In the genomic region with DNA sequence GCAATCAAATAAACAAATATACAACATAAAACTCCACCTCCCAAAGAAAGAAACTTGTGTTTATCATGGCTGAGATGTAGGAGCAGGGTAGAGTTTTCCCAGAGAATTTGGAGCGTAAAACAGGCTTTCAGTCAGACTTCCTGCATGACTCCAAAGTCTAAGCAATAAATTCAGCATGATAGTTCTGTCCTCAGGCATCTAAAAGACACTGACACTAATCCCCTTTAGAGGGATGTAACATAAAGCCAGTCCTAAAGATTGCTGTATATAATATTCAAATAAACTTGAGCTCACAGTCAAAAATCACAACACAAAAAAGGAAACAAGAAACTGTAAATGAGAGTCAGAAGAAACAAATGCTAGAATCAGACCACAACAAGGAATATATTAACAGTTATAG, we compare ENCODE assay signal across 19 cellular contexts.
A peak's percentile ranks its signal among the peaks of the same experiment; 100 is the strongest.
DNase-seq lines count a peak whose midpoint lies in the region; ATAC-seq, FAIRE-seq and TF ChIP-seq lines count a peak whose summit lies in the region.
"Had no signal": no experiment of that assay in that cellular context is flagged by ENCODE, and none has a peak within 500 bp of the region (broad histone marks: within the 10 kb centered on the region; RNA-seq: fewer than 3 reads in every experiment).

No MANE protein-coding gene starts in this region.

- H3K9ac ChIP-seq in neural progenitor cell = no peak overlapping the region

- intact Hi-C loops in activated CD4-positive, alpha-beta memory T cell treated with anti-CD3 and anti-CD28 coated beads for 36 hours (cut with micrococcal nuclease) = no loop called here

- POLR2A ChIA-PET in activated CD4-positive, alpha-beta memory T cell treated with anti-CD3 and anti-CD28 coated beads for 36 hours (lab: Charles Lee) = no interaction called here

- H3K27me3 ChIP-seq in neural progenitor cell = no peaks in the 10 kb centered on the region

- no peak overlapping the region for H3K27ac ChIP-seq in neural progenitor cell

- peaks cover 14% of the 10 kb centered on the region for H3K4me1 Mint-ChIP-seq in neural progenitor cell
- H3K4me1 Mint-ChIP-seq in activated CD4-positive, alpha-beta memory T cell treated with anti-CD3 and anti-CD28 coated beads for 36 hours (ENCODE audit: low read depth) = no peaks in the 10 kb centered on the region
- H3K4me1 Mint-ChIP-seq: B cell had no signal

- no peaks in the 10 kb centered on the region for H3K9me3 ChIP-seq in neural progenitor cell (ENCODE audit: low read depth)

- no peaks in the 10 kb centered on the region for H3K79me2 ChIP-seq in neural progenitor cell (ENCODE audit: low read depth)

- no peaks in the 10 kb centered on the region for H3K9me3 Mint-ChIP-seq in neural progenitor cell
- no peaks in the 10 kb centered on the region for H3K9me3 Mint-ChIP-seq in activated CD4-positive, alpha-beta memory T cell treated with anti-CD3 and anti-CD28 coated beads for 36 hours

- no peak for DNase-seq in D721Med (ENCODE audit: insufficient read length, low spot score)
- DNase-seq in NCI-H82 treated with DMSO at 0.1 percent for 48 hours (lab: John Stamatoyannopoulos, UW; ENCODE audit: unreplicated experiment) = peak; percentile 4
- peak; percentile 1 for DNase-seq in foreskin melanocyte
- no peak for DNase-seq in neural progenitor cell (ENCODE audit: low spot score)
- DNase-seq in activated CD4-positive, alpha-beta memory T cell treated with anti-CD3 and anti-CD28 coated beads for 36 hours = no peak
- DNase-seq in AG08396 (ENCODE audit: low spot score) = no peak
- DNase-seq: 8988T; ACHN; C1 segment of cervical spinal cord; CD4-positive, alpha-beta T cell; DMS153; DND-41; GDM1; IMR-90 had no signal

- no peak overlapping the region for H3K4me3 Mint-ChIP-seq in neural progenitor cell
- H3K4me3 Mint-ChIP-seq in activated CD4-positive, alpha-beta memory T cell treated with anti-CD3 and anti-CD28 coated beads for 36 hours = no peak overlapping the region
- H3K4me3 Mint-ChIP-seq: B cell; CD4-positive, alpha-beta T cell had no signal

- H3K4me3 ChIP-seq in neural progenitor cell = no peak overlapping the region

- ATAC-seq in GM21515 (IDR thresholded peaks at IDR 0.05; ENCODE audit: unreplicated experiment) (no peak), HG02763 (IDR thresholded peaks at IDR 0.05; ENCODE audit: unreplicated experiment) (no peak)
- ATAC-seq: HCT116 had no signal

- H3K27me3 Mint-ChIP-seq in neural progenitor cell (ENCODE audit: insufficient read depth, low read depth) = no peaks in the 10 kb centered on the region
- H3K27me3 Mint-ChIP-seq in activated CD4-positive, alpha-beta memory T cell treated with anti-CD3 and anti-CD28 coated beads for 36 hours = no peaks in the 10 kb centered on the region
- H3K27me3 Mint-ChIP-seq: B cell; CD4-positive, alpha-beta T cell had no signal

- H3K36me3 Mint-ChIP-seq in neural progenitor cell = no peaks in the 10 kb centered on the region
- no peaks in the 10 kb centered on the region for H3K36me3 Mint-ChIP-seq in activated CD4-positive, alpha-beta memory T cell treated with anti-CD3 and anti-CD28 coated beads for 36 hours

- H3K27ac Mint-ChIP-seq in neural progenitor cell = peak overlapping the region; percentile 21
- H3K27ac Mint-ChIP-seq in activated CD4-positive, alpha-beta memory T cell treated with anti-CD3 and anti-CD28 coated beads for 36 hours = no peak overlapping the region
- H3K27ac Mint-ChIP-seq: B cell; CD4-positive, alpha-beta T cell had no signal

- TF ChIP-seq CTCF in D721Med (IDR thresholded peaks at IDR 0.05; ENCODE audit: insufficient read depth, missing control alignments) = no peak
- TF ChIP-seq CTCF in neural progenitor cell (IDR thresholded peaks at IDR 0.05) = no peak

- no peaks in the 10 kb centered on the region for H4K20me1 ChIP-seq in neural progenitor cell (ENCODE audit: low read depth)

- peak overlapping the region; percentile 32 for H2AFZ ChIP-seq in neural progenitor cell (replicated peaks)

- H3F3A ChIP-seq in neural progenitor cell (ENCODE audit: low read depth) = no peaks in the 10 kb centered on the region

- CTCF ChIA-PET in activated CD4-positive, alpha-beta memory T cell treated with anti-CD3 and anti-CD28 coated beads for 36 hours (lab: Charles Lee) = no interaction called here

- peak; percentile 68 for FAIRE-seq in D721Med (lab: Jason Lieb, UNC)
- FAIRE-seq: GM12892 had no signal

- no peaks in the 10 kb centered on the region for H3K36me3 ChIP-seq in neural progenitor cell

- no peak overlapping the region for H3K4me2 ChIP-seq in neural progenitor cell

- H3K4me1 ChIP-seq in neural progenitor cell = peaks cover 8% of the 10 kb centered on the region

Comparison
In these comparisons a context has a peak if more than half of its experiments do, and no peak if none do; other contexts are left out.
1. DNase-seq: peak in NCI-H82 treated with DMSO at 0.1 percent for 48 hours (single experiment) and foreskin melanocyte (single experiment); none in D721Med (single experiment), neural progenitor cell (single experiment), activated CD4-positive, alpha-beta memory T cell treated with anti-CD3 and anti-CD28 coated beads for 36 hours (single experiment) and AG08396 (single experiment).